Comparison of ENCODE assay signal across 20 cellular contexts in the genomic region with DNA sequence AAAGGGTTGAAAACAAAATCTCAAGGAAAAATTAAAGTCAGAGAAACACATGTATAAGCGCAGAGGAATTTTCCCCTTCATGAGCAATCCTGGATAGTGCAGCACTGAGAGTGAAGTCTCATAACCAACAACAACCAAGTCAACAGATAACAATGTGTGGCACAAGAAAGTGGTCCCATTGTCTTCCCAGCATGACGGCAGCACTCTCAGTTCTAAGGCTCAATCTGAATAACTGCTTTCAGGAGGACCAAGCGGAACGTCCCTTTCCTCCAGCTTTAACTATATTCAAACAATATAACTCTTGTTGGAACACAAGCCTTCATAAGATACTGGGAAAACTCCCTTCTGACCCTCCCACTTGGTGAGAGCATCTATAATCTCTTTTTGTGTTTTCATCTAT.
DNase-seq lines count a peak whose midpoint lies in the region; ATAC-seq and TF ChIP-seq lines count a peak whose summit lies in the region.
"Had no signal": no experiment of that assay in that cellular context is flagged by ENCODE, and none has a peak within 500 bp of the region (broad histone marks: within the 10 kb centered on the region; RNA-seq: fewer than 3 reads in every experiment).

No MANE protein-coding gene starts in this region.

- peak overlapping the region; percentile 77 for H3K27ac ChIP-seq in angular gyrus (ENCODE audit: low read depth, low read length)

- no peaks in the 10 kb centered on the region for H3K9me3 Mint-ChIP-seq in activated CD8-positive, alpha-beta T cell treated with anti-CD3 and anti-CD28 coated beads for 36 hours
- H3K9me3 Mint-ChIP-seq in Calu3 (ENCODE audit: low read depth, unreplicated experiment), result peaks cover 2% of the 10 kb centered on the region
- H3K9me3 Mint-ChIP-seq: central memory CD8-positive, alpha-beta T cell had no signal

- CTCF ChIA-PET in activated CD8-positive, alpha-beta T cell treated with anti-CD3 and anti-CD28 coated beads for 36 hours (lab: Charles Lee), result no interaction called here
- CTCF ChIA-PET in Calu3 (lab: Charles Lee), result no interaction called here

- H3K4me1 Mint-ChIP-seq in activated CD8-positive, alpha-beta T cell treated with anti-CD3 and anti-CD28 coated beads for 36 hours (ENCODE audit: low read depth), result no peaks in the 10 kb centered on the region
- H3K4me1 Mint-ChIP-seq in Calu3 (ENCODE audit: low read depth, unreplicated experiment), result peaks cover 21% of the 10 kb centered on the region
- H3K4me1 Mint-ChIP-seq: central memory CD8-positive, alpha-beta T cell had no signal

- DNase-seq in foreskin melanocyte, result peak; percentile 99
- peak; percentile 69 for DNase-seq in middle frontal gyrus (ENCODE audit: extremely low spot score, low spot score)
- DNase-seq in superior temporal gyrus (ENCODE audit: extremely low spot score), result peak; percentile 97
- no peak for DNase-seq in SIG-M5 (lab: John Stamatoyannopoulos, UW)
- DNase-seq in NCI-H82 (lab: John Stamatoyannopoulos, UW), result no peak
- DNase-seq in activated CD8-positive, alpha-beta T cell treated with anti-CD3 and anti-CD28 coated beads for 36 hours, result no peak
- DNase-seq in Calu3, result no peak
- DNase-seq: activated CD4-positive, alpha-beta T cell treated with anti-CD3 and anti-CD28 coated beads, Interleukin-2, amount 50 U/mL, for 1 hour; activated gamma-delta T cell; AML-193; DMS53; islet precursor cell; NCI-H146; NCI-H524; RPMI8226; stimulated activated CD8-positive, alpha-beta memory T cell treated with anti-CD3 and anti-CD28 coated beads, Interleukin-4, amount 100 ng/mL, for 48 hours; T1000 had no signal

- H3K27ac Mint-ChIP-seq in activated CD8-positive, alpha-beta T cell treated with anti-CD3 and anti-CD28 coated beads for 36 hours, result no peak overlapping the region
- no peak overlapping the region for H3K27ac Mint-ChIP-seq in Calu3 (ENCODE audit: unreplicated experiment)

- ATAC-seq in activated CD8-positive, alpha-beta T cell treated with anti-CD3 and anti-CD28 coated beads for 36 hours, result no peak
- ATAC-seq: K562 had no signal

- intact Hi-C loops in activated CD8-positive, alpha-beta T cell treated with anti-CD3 and anti-CD28 coated beads for 36 hours (cut with micrococcal nuclease), result no loop called here
- intact Hi-C loops in Calu3 (cut with micrococcal nuclease; ENCODE audit: unreplicated experiment), result no loop called here

- BruUV-seq in Calu3 (replicated peaks; lab: Mats Ljungman, UMichigan), result no TSS peak

- POLR2A ChIA-PET in activated CD8-positive, alpha-beta T cell treated with anti-CD3 and anti-CD28 coated beads for 36 hours (lab: Charles Lee), result no interaction called here

- H3K27me3 Mint-ChIP-seq in activated CD8-positive, alpha-beta T cell treated with anti-CD3 and anti-CD28 coated beads for 36 hours, result peaks cover 5% of the 10 kb centered on the region
- H3K27me3 Mint-ChIP-seq in Calu3 (ENCODE audit: unreplicated experiment), result no peaks in the 10 kb centered on the region

- H3K4me3 Mint-ChIP-seq in activated CD8-positive, alpha-beta T cell treated with anti-CD3 and anti-CD28 coated beads for 36 hours, result no peak overlapping the region
- no peak overlapping the region for H3K4me3 Mint-ChIP-seq in Calu3 (ENCODE audit: low read depth, unreplicated experiment)
- H3K4me3 Mint-ChIP-seq: central memory CD8-positive, alpha-beta T cell had no signal

- H3K36me3 Mint-ChIP-seq in activated CD8-positive, alpha-beta T cell treated with anti-CD3 and anti-CD28 coated beads for 36 hours (ENCODE audit: low read depth), result no peaks in the 10 kb centered on the region
- peaks cover 24% of the 10 kb centered on the region for H3K36me3 Mint-ChIP-seq in Calu3 (ENCODE audit: insufficient read depth, unreplicated experiment)

- no peak for TF ChIP-seq CTCF in activated CD8-positive, alpha-beta T cell treated with anti-CD3 and anti-CD28 coated beads for 36 hours (IDR thresholded peaks at IDR 0.05)
- no peak for TF ChIP-seq CTCF in Calu3 (IDR thresholded peaks at IDR 0.05; ENCODE audit: unreplicated experiment)

Comparison
In these comparisons a context has a peak if more than half of its experiments do, and no peak if none do; other contexts are left out.
1. DNase-seq: peak in foreskin melanocyte (single experiment), middle frontal gyrus (single experiment) and superior temporal gyrus (single experiment); none in SIG-M5 (single experiment), NCI-H82 (single experiment), activated CD8-positive, alpha-beta T cell treated with anti-CD3 and anti-CD28 coated beads for 36 hours (single experiment) and Calu3 (single experiment).